30 cellular contexts compared by ENCODE assay signal in genomic region chr17:28857848-28858360, GRCh38. TPM values are rescaled to one million over a fixed set of nuclear protein-coding genes. Genes with fewer than 3 reads are reported as not detected.
A peak's percentile ranks its signal among the peaks of the same experiment; 100 is the strongest.
DNase-seq lines count a peak whose midpoint lies in the region; ATAC-seq and TF ChIP-seq lines count a peak whose summit lies in the region.
"Had no signal": no experiment of that assay in that cellular context is flagged by ENCODE, and none has a peak within 500 bp of the region (broad histone marks: within the 10 kb centered on the region; RNA-seq: fewer than 3 reads in every experiment).

No MANE protein-coding gene starts in this region.

- CTCF ChIA-PET in activated CD4-positive, alpha-beta T cell treated with anti-CD3 and anti-CD28 coated beads, Interleukin-2, amount 10 ng/mL, durations not matched to agents 7 days and 5 days (lab: Charles Lee): interaction anchor here (1.1 to 1.4 kb wide), 3 partner anchors 9 to 96 kb away, joined by 3 to 4 read pairs (median 3); no protein-coding TSS in a partner anchor
- CTCF ChIA-PET in naive thymus-derived CD4-positive, alpha-beta T cell (lab: Charles Lee): no interaction called here

- POLR2A ChIA-PET in activated CD4-positive, alpha-beta T cell treated with anti-CD3 and anti-CD28 coated beads, Interleukin-2, amount 10 ng/mL, durations not matched to agents 7 days and 5 days (lab: Charles Lee): no interaction called here
- POLR2A ChIA-PET in naive thymus-derived CD4-positive, alpha-beta T cell (lab: Charles Lee): interaction anchor here (0.8 to 2.4 kb wide), 4 partner anchors 16 to 131 kb away, joined by 3 to 10 read pairs (median 5); partner anchors contain the start of gene FAM222B

- no peak for DNase-seq in activated CD4-positive, alpha-beta T cell treated with anti-CD3 and anti-CD28 coated beads, Interleukin-2, amount 10 ng/mL, durations not matched to agents 7 days and 5 days
- DNase-seq in activated CD4-positive, alpha-beta T cell treated with anti-CD3 and anti-CD28 coated beads for 4 hours: no peak
- peak; percentile 43 for DNase-seq in GM12865 (ENCODE audit: low read depth)
- DNase-seq in nephron progenitor cell: no peak
- DNase-seq in naive thymus-derived CD4-positive, alpha-beta T cell: no peak
- DNase-seq: caudate nucleus; CD4-positive, alpha-beta memory T cell; DMS 273 treated with DMSO at 0.1 percent for 48 hours; effector CD8-positive, alpha-beta T cell; EL; NCI-H1092 treated with DMSO at 0.1 percent for 48 hours; NCI-H187; NCI-H2171; NCI-H510A treated with DMSO at 0.1 percent for 48 hours; right cardiac atrium; RPMI8226; SJCRH30; SW 1271; thyroid gland had no signal

- no peaks in the 10 kb centered on the region for H3K9me3 ChIP-seq in naive thymus-derived CD4-positive, alpha-beta T cell (ENCODE audit: control insufficient read depth in 2 of 3, low read length in 3 of 3)
- H3K9me3 ChIP-seq: A549, neutrophil, SJCRH30, thyroid gland, vagina had no signal

- H3K4me3 ChIP-seq in GM12865 (ENCODE audit: low read depth, low read length): no peak overlapping the region
- H3K4me3 ChIP-seq in naive thymus-derived CD4-positive, alpha-beta T cell (ENCODE audit: low read length): no peak overlapping the region
- H3K4me3 ChIP-seq: A549, coronary artery, SJCRH30, smooth muscle cell, thyroid gland, vagina had no signal

- TF ChIP-seq CTCF in GM12865 (IDR thresholded peaks at IDR 0.05; ENCODE audit: insufficient read depth, low read depth, low read length, missing control alignments) (no peak), nephron progenitor cell (IDR thresholded peaks at IDR 0.05) (no peak)

- H3K4me1 ChIP-seq in naive thymus-derived CD4-positive, alpha-beta T cell (ENCODE audit: control insufficient read depth in 2 of 2, insufficient read depth in 2 of 2, low read length in 2 of 2): peaks cover 7 to 12% of the 10 kb centered on the region in 2 donors
- H3K4me1 ChIP-seq: SJCRH30 had no signal

- peaks cover 13% of the 10 kb centered on the region for H3K36me3 Mint-ChIP-seq in activated CD4-positive, alpha-beta T cell treated with anti-CD3 and anti-CD28 coated beads, Interleukin-2, amount 10 ng/mL, durations not matched to agents 7 days and 5 days (ENCODE audit: low read depth)
- H3K36me3 Mint-ChIP-seq in activated naive CD8-positive, alpha-beta T cell: peaks cover 2% of the 10 kb centered on the region
- H3K36me3 Mint-ChIP-seq in nephron progenitor cell (ENCODE audit: low read depth): peaks cover 27% of the 10 kb centered on the region
- H3K36me3 Mint-ChIP-seq in naive thymus-derived CD4-positive, alpha-beta T cell: peaks cover 0 to 18% (median 8%) of the 10 kb centered on the region in 5 donors

- no peaks in the 10 kb centered on the region for H3K27me3 Mint-ChIP-seq in activated CD4-positive, alpha-beta T cell treated with anti-CD3 and anti-CD28 coated beads, Interleukin-2, amount 10 ng/mL, durations not matched to agents 7 days and 5 days
- H3K27me3 Mint-ChIP-seq in activated naive CD8-positive, alpha-beta T cell: no peaks in the 10 kb centered on the region
- H3K27me3 Mint-ChIP-seq in nephron progenitor cell (ENCODE audit: low read depth, poor library complexity): peaks cover 6% of the 10 kb centered on the region
- no peaks in the 10 kb centered on the region for H3K27me3 Mint-ChIP-seq in naive thymus-derived CD4-positive, alpha-beta T cell
- H3K27me3 Mint-ChIP-seq: CD4-positive, alpha-beta memory T cell had no signal

- H3K36me3 ChIP-seq in naive thymus-derived CD4-positive, alpha-beta T cell (ENCODE audit: control insufficient read depth in 2 of 3, insufficient read depth in 3 of 3, low read length in 3 of 3): peaks cover 7 to 25% (median 8%) of the 10 kb centered on the region in 3 experiments

- no peak overlapping the region for H3K27ac Mint-ChIP-seq in activated CD4-positive, alpha-beta T cell treated with anti-CD3 and anti-CD28 coated beads, Interleukin-2, amount 10 ng/mL, durations not matched to agents 7 days and 5 days
- peak overlapping the region; percentile 80 for H3K27ac Mint-ChIP-seq in activated naive CD8-positive, alpha-beta T cell
- H3K27ac Mint-ChIP-seq in nephron progenitor cell: no peak overlapping the region
- peak overlapping the region in 1 of 9 donors; percentile 61 for H3K27ac Mint-ChIP-seq in naive thymus-derived CD4-positive, alpha-beta T cell
- H3K27ac Mint-ChIP-seq: WTC11 had no signal

- peaks cover 20% of the 10 kb centered on the region for H3K4me1 Mint-ChIP-seq in activated CD4-positive, alpha-beta T cell treated with anti-CD3 and anti-CD28 coated beads, Interleukin-2, amount 10 ng/mL, durations not matched to agents 7 days and 5 days
- H3K4me1 Mint-ChIP-seq in activated naive CD8-positive, alpha-beta T cell (ENCODE audit: low read depth): peaks cover 17% of the 10 kb centered on the region
- peaks cover 21% of the 10 kb centered on the region for H3K4me1 Mint-ChIP-seq in nephron progenitor cell
- peaks cover 0 to 27% (median 15%) of the 10 kb centered on the region in 7 donors for H3K4me1 Mint-ChIP-seq in naive thymus-derived CD4-positive, alpha-beta T cell

- H3K9me3 Mint-ChIP-seq in activated CD4-positive, alpha-beta T cell treated with anti-CD3 and anti-CD28 coated beads, Interleukin-2, amount 10 ng/mL, durations not matched to agents 7 days and 5 days: no peaks in the 10 kb centered on the region
- H3K9me3 Mint-ChIP-seq in activated naive CD8-positive, alpha-beta T cell (ENCODE audit: low read depth): no peaks in the 10 kb centered on the region
- no peaks in the 10 kb centered on the region for H3K9me3 Mint-ChIP-seq in nephron progenitor cell
- no peaks in the 10 kb centered on the region for H3K9me3 Mint-ChIP-seq in naive thymus-derived CD4-positive, alpha-beta T cell
- H3K9me3 Mint-ChIP-seq: CD4-positive, alpha-beta memory T cell; WTC11 had no signal

- ATAC-seq in naive thymus-derived CD4-positive, alpha-beta T cell: no peak
- ATAC-seq in GM18519 (IDR thresholded peaks at IDR 0.05; ENCODE audit: low FRiP score, unreplicated experiment): no peak
- ATAC-seq in GM21360 (IDR thresholded peaks at IDR 0.05; ENCODE audit: unreplicated experiment): no peak
- ATAC-seq: A549, left lobe of liver, right cardiac atrium, WTC11 had no signal

- H3K27me3 ChIP-seq in naive thymus-derived CD4-positive, alpha-beta T cell (ENCODE audit: control insufficient read depth in 2 of 2, insufficient read depth in 2 of 2, low read length in 2 of 2): no peaks in the 10 kb centered on the region
- H3K27me3 ChIP-seq: neutrophil, SJCRH30, thyroid gland, vagina had no signal

- peak overlapping the region; percentile 28 for H3K4me3 Mint-ChIP-seq in activated CD4-positive, alpha-beta T cell treated with anti-CD3 and anti-CD28 coated beads, Interleukin-2, amount 10 ng/mL, durations not matched to agents 7 days and 5 days
- peak overlapping the region; percentile 46 for H3K4me3 Mint-ChIP-seq in activated naive CD8-positive, alpha-beta T cell
- H3K4me3 Mint-ChIP-seq in nephron progenitor cell: peak overlapping the region; percentile 7
- peak overlapping the region in 3 of 10 donors; percentile 34 to 52 (median 49) for H3K4me3 Mint-ChIP-seq in naive thymus-derived CD4-positive, alpha-beta T cell

- H3K27ac ChIP-seq in naive thymus-derived CD4-positive, alpha-beta T cell (ENCODE audit: low read depth, low read length): no peak overlapping the region
- H3K27ac ChIP-seq: A549, coronary artery, epithelial cell of prostate, neutrophil, SJCRH30, thyroid gland, vagina had no signal

- intact Hi-C loops in naive thymus-derived CD4-positive, alpha-beta T cell (cut with micrococcal nuclease): loop anchor here in 1 of 2 donors (10.0 kb wide), 1 partner anchor 213 kb away; the partner anchor contains the start of gene BLTP2

RNA-seq across cellular contexts. Expression of gene ERAL1, which starts 3.1 kb away (rescaled TPM):
- total RNA-seq in activated CD4-positive, alpha-beta T cell treated with anti-CD3 and anti-CD28 coated beads, Interleukin-2, amount 10 ng/mL, durations not matched to agents 7 days and 5 days: 10 to 100 TPM; 40.8 to 42.9 TPM
- total RNA-seq in naive thymus-derived CD4-positive, alpha-beta T cell: 10 to 100 TPM; 19.8 to 50.0 (median 24.9) TPM
- 10 to 100 TPM; 41.3 to 56.6 TPM for polyA plus RNA-seq in naive thymus-derived CD4-positive, alpha-beta T cell

RNA-seq across cellular contexts. Expression of gene FAM222B, which starts 15.3 kb away (rescaled TPM):
- total RNA-seq in activated CD4-positive, alpha-beta T cell treated with anti-CD3 and anti-CD28 coated beads, Interleukin-2, amount 10 ng/mL, durations not matched to agents 7 days and 5 days: 10 to 100 TPM; 15.7 to 17.9 TPM
- 10 to 100 TPM; 16.5 to 24.4 (median 22.3) TPM for total RNA-seq in naive thymus-derived CD4-positive, alpha-beta T cell
- polyA plus RNA-seq in naive thymus-derived CD4-positive, alpha-beta T cell: 10 to 100 TPM; 11.8 to 23.1 TPM

RNA-seq across cellular contexts. Expression of gene FLOT2, which starts 39.6 kb away (rescaled TPM):
- total RNA-seq in activated CD4-positive, alpha-beta T cell treated with anti-CD3 and anti-CD28 coated beads, Interleukin-2, amount 10 ng/mL, durations not matched to agents 7 days and 5 days: 100 to 1,000 TPM; 200 to 212 TPM
- 100 to 1,000 TPM; 134 to 252 (median 191) TPM for total RNA-seq in naive thymus-derived CD4-positive, alpha-beta T cell
- polyA plus RNA-seq in naive thymus-derived CD4-positive, alpha-beta T cell: 100 to 1,000 TPM; 228 to 309 TPM

RNA-seq across cellular contexts. Expression of gene DHRS13, which starts 45.0 kb away (rescaled TPM):
- 10 to 100 TPM; 26.8 to 27.8 TPM for total RNA-seq in activated CD4-positive, alpha-beta T cell treated with anti-CD3 and anti-CD28 coated beads, Interleukin-2, amount 10 ng/mL, durations not matched to agents 7 days and 5 days
- total RNA-seq in naive thymus-derived CD4-positive, alpha-beta T cell: 10 to 100 TPM; 20.0 to 51.3 (median 30.4) TPM
- 10 to 100 TPM; 15.3 to 29.9 TPM for polyA plus RNA-seq in naive thymus-derived CD4-positive, alpha-beta T cell
